ENCODE assay signal across 17 cellular contexts in genomic region chr6:42393339-42393738, GRCh38. TPM values are rescaled to one million over a fixed set of nuclear protein-coding genes. Genes with fewer than 3 reads are reported as not detected.
A peak's percentile ranks its signal among the peaks of the same experiment; 100 is the strongest.
DNase-seq lines count a peak whose midpoint lies in the region; ATAC-seq and TF ChIP-seq lines count a peak whose summit lies in the region.
"Had no signal": no experiment of that assay in that cellular context is flagged by ENCODE, and none has a peak within 500 bp of the region (broad histone marks: within the 10 kb centered on the region; RNA-seq: fewer than 3 reads in every experiment).

No MANE protein-coding gene starts in this region.

- H3K9me3 ChIP-seq in stomach = no peaks in the 10 kb centered on the region
- no peaks in the 10 kb centered on the region for H3K9me3 ChIP-seq in aorta (ENCODE audit: control insufficient read depth, low read length)
- H3K9me3 ChIP-seq: sigmoid colon had no signal

- CTCF ChIA-PET in activated naive CD4-positive, alpha-beta T cell treated with anti-CD3 and anti-CD28 coated beads, Interleukin-2, amount 10 ng/mL, durations not matched to agents 7 days and 5 days (lab: Charles Lee) = interaction anchor here (1.0 kb wide), 1 partner anchor 10 kb away, joined by 3 read pairs; no protein-coding TSS in a partner anchor

- no peak overlapping the region for H3K4me3 ChIP-seq in stomach
- no peak overlapping the region for H3K4me3 ChIP-seq in aorta (ENCODE audit: low read length in 2 of 2)
- H3K4me3 ChIP-seq: PC-9, sigmoid colon had no signal

- H3K27ac ChIP-seq in stomach = no peak overlapping the region
- no peak overlapping the region for H3K27ac ChIP-seq in aorta (ENCODE audit: low read depth in 1 of 2, low read length in 2 of 2)
- H3K27ac ChIP-seq: PC-9, sigmoid colon had no signal

- H3K36me3 Mint-ChIP-seq in activated naive CD4-positive, alpha-beta T cell treated with anti-CD3 and anti-CD28 coated beads, Interleukin-2, amount 50 U/mL, for 24 hours = peaks cover 2% of the 10 kb centered on the region
- peaks cover 17% of the 10 kb centered on the region for H3K36me3 Mint-ChIP-seq in activated naive CD4-positive, alpha-beta T cell treated with anti-CD3 and anti-CD28 coated beads, Interleukin-2, amount 10 ng/mL, durations not matched to agents 7 days and 5 days
- peaks cover 11% of the 10 kb centered on the region for H3K36me3 Mint-ChIP-seq in activated T-helper 2 cell treated with anti-CD3 and anti-CD28 coated beads, Interferon-gamma antibody, Interleukin-2, Interleukin-4, amounts not matched to agents 10 μg/mL and 5 μg/mL and 100 μg/mL, durations not matched to agents 14 hours and 24 hours and 36 hours (ENCODE audit: low read depth)
- no peaks in the 10 kb centered on the region for H3K36me3 Mint-ChIP-seq in memory B cell

- no peaks in the 10 kb centered on the region for H3K27me3 Mint-ChIP-seq in activated naive CD4-positive, alpha-beta T cell treated with anti-CD3 and anti-CD28 coated beads, Interleukin-2, amount 50 U/mL, for 24 hours
- H3K27me3 Mint-ChIP-seq in activated naive CD4-positive, alpha-beta T cell treated with anti-CD3 and anti-CD28 coated beads, Interleukin-2, amount 10 ng/mL, durations not matched to agents 7 days and 5 days = no peaks in the 10 kb centered on the region
- H3K27me3 Mint-ChIP-seq in activated T-helper 2 cell treated with anti-CD3 and anti-CD28 coated beads, Interferon-gamma antibody, Interleukin-2, Interleukin-4, amounts not matched to agents 10 μg/mL and 5 μg/mL and 100 μg/mL, durations not matched to agents 14 hours and 24 hours and 36 hours (ENCODE audit: low read depth) = no peaks in the 10 kb centered on the region
- no peaks in the 10 kb centered on the region for H3K27me3 Mint-ChIP-seq in memory B cell

- H3K9me3 Mint-ChIP-seq in activated naive CD4-positive, alpha-beta T cell treated with anti-CD3 and anti-CD28 coated beads, Interleukin-2, amount 50 U/mL, for 24 hours = no peaks in the 10 kb centered on the region
- H3K9me3 Mint-ChIP-seq in activated naive CD4-positive, alpha-beta T cell treated with anti-CD3 and anti-CD28 coated beads, Interleukin-2, amount 10 ng/mL, durations not matched to agents 7 days and 5 days = no peaks in the 10 kb centered on the region
- H3K9me3 Mint-ChIP-seq in activated T-helper 2 cell treated with anti-CD3 and anti-CD28 coated beads, Interferon-gamma antibody, Interleukin-2, Interleukin-4, amounts not matched to agents 10 μg/mL and 5 μg/mL and 100 μg/mL, durations not matched to agents 14 hours and 24 hours and 36 hours = no peaks in the 10 kb centered on the region
- no peaks in the 10 kb centered on the region for H3K9me3 Mint-ChIP-seq in memory B cell

- no peak overlapping the region for H3K4me3 Mint-ChIP-seq in activated naive CD4-positive, alpha-beta T cell treated with anti-CD3 and anti-CD28 coated beads, Interleukin-2, amount 50 U/mL, for 24 hours
- no peak overlapping the region for H3K4me3 Mint-ChIP-seq in activated naive CD4-positive, alpha-beta T cell treated with anti-CD3 and anti-CD28 coated beads, Interleukin-2, amount 10 ng/mL, durations not matched to agents 7 days and 5 days
- H3K4me3 Mint-ChIP-seq in activated T-helper 2 cell treated with anti-CD3 and anti-CD28 coated beads, Interferon-gamma antibody, Interleukin-2, Interleukin-4, amounts not matched to agents 10 μg/mL and 5 μg/mL and 100 μg/mL, durations not matched to agents 14 hours and 24 hours and 36 hours (ENCODE audit: low read depth) = no peak overlapping the region
- H3K4me3 Mint-ChIP-seq in memory B cell = no peak overlapping the region

- WGBS in stomach, 5 donors = 66 to 77% (median 71%) methylated on average over 3 of the region's 3 CpGs
- WGBS in aorta, 2 donors = 91 to 93% methylated on average over 3 of the region's 3 CpGs

- DNase-seq in activated naive CD4-positive, alpha-beta T cell treated with anti-CD3 and anti-CD28 coated beads, Interleukin-2, amount 10 ng/mL, durations not matched to agents 7 days and 5 days = no peak
- no peak for DNase-seq in activated T-helper 2 cell treated with anti-CD3 and anti-CD28 coated beads, Interferon-gamma antibody, Interleukin-2, Interleukin-4, amounts not matched to agents 10 μg/mL and 5 μg/mL and 100 μg/mL, durations not matched to agents 14 hours and 24 hours and 36 hours (ENCODE audit: low spot score)
- no peak for DNase-seq in memory B cell (ENCODE audit: low spot score in 2 of 2)
- DNase-seq in stomach = peak; percentile 23
- no peak for DNase-seq in UCSD-AML1 (lab: John Stamatoyannopoulos, UW; ENCODE audit: unreplicated experiment)
- DNase-seq in NCI-H82 (lab: John Stamatoyannopoulos, UW) = no peak
- DNase-seq in aorta = no peak
- DNase-seq: activated CD4-positive, CD25-positive, alpha-beta regulatory T cell treated with anti-CD3 and anti-CD28 coated beads, Interleukin-2, amount 50 U/mL, for 72 hours; Calu3; hypothalamus; midbrain; nucleus accumbens; PC-9; sigmoid colon; stimulated activated CD4-positive, alpha-beta T cell treated with anti-CD3 and anti-CD28 coated beads, Interleukin-2, amount 100 ng/mL, for 24 hours; T-helper 9 cell had no signal

- H3K27ac Mint-ChIP-seq in activated naive CD4-positive, alpha-beta T cell treated with anti-CD3 and anti-CD28 coated beads, Interleukin-2, amount 50 U/mL, for 24 hours = peak overlapping the region; percentile 6
- H3K27ac Mint-ChIP-seq in activated naive CD4-positive, alpha-beta T cell treated with anti-CD3 and anti-CD28 coated beads, Interleukin-2, amount 10 ng/mL, durations not matched to agents 7 days and 5 days = no peak overlapping the region
- peak overlapping the region; percentile 1 for H3K27ac Mint-ChIP-seq in activated T-helper 2 cell treated with anti-CD3 and anti-CD28 coated beads, Interferon-gamma antibody, Interleukin-2, Interleukin-4, amounts not matched to agents 10 μg/mL and 5 μg/mL and 100 μg/mL, durations not matched to agents 14 hours and 24 hours and 36 hours
- H3K27ac Mint-ChIP-seq in memory B cell = peak overlapping the region; percentile 58

- H3K4me1 ChIP-seq in stomach (peaks cover 6 to 31% (median 18%) of the 10 kb centered on the region in 4 donors), aorta (ENCODE audit: control insufficient read depth in 1 of 2, insufficient read depth in 2 of 2, low read length in 2 of 2) (no peaks in the 10 kb centered on the region)
- H3K4me1 ChIP-seq: sigmoid colon had no signal

- no peak for TF ChIP-seq CTCF in stomach (IDR thresholded peaks at IDR 0.05)

- intact Hi-C loops in activated T-helper 2 cell treated with anti-CD3 and anti-CD28 coated beads, Interferon-gamma antibody, Interleukin-2, Interleukin-4, amounts not matched to agents 10 μg/mL and 5 μg/mL and 100 μg/mL, durations not matched to agents 14 hours and 24 hours and 36 hours (cut with micrococcal nuclease) = loop anchor here (5.0 kb wide), 1 partner anchor 34 kb away; no protein-coding TSS in a partner anchor
- intact Hi-C loops in stomach (cut with DNase I; ENCODE audit: low total_unique reads) (no loop called here), aorta (cut with DNase I) (no loop called here)

- ATAC-seq in memory B cell (ENCODE audit: low read depth) (no peak), aorta (ENCODE audit: low FRiP score) (no peak)

- TF ChIP-seq EP300 in stomach (IDR thresholded peaks at IDR 0.05) = no peak

- no peak for TF ChIP-seq POLR2A in stomach (IDR thresholded peaks at IDR 0.05)

- H3K27me3 ChIP-seq in stomach = no peaks in the 10 kb centered on the region
- no peaks in the 10 kb centered on the region for H3K27me3 ChIP-seq in aorta (ENCODE audit: control insufficient read depth in 1 of 2, insufficient read depth in 2 of 2, low read length in 1 of 2)
- H3K27me3 ChIP-seq: sigmoid colon had no signal

- H3K4me1 Mint-ChIP-seq in activated naive CD4-positive, alpha-beta T cell treated with anti-CD3 and anti-CD28 coated beads, Interleukin-2, amount 50 U/mL, for 24 hours = peaks cover 93% of the 10 kb centered on the region
- peaks cover 66% of the 10 kb centered on the region for H3K4me1 Mint-ChIP-seq in activated naive CD4-positive, alpha-beta T cell treated with anti-CD3 and anti-CD28 coated beads, Interleukin-2, amount 10 ng/mL, durations not matched to agents 7 days and 5 days
- peaks cover 71% of the 10 kb centered on the region for H3K4me1 Mint-ChIP-seq in activated T-helper 2 cell treated with anti-CD3 and anti-CD28 coated beads, Interferon-gamma antibody, Interleukin-2, Interleukin-4, amounts not matched to agents 10 μg/mL and 5 μg/mL and 100 μg/mL, durations not matched to agents 14 hours and 24 hours and 36 hours (ENCODE audit: low read depth)
- peaks cover 39% of the 10 kb centered on the region for H3K4me1 Mint-ChIP-seq in memory B cell

- H3K36me3 ChIP-seq in stomach = no peaks in the 10 kb centered on the region
- H3K36me3 ChIP-seq in aorta (ENCODE audit: control insufficient read depth in 1 of 2, insufficient read depth in 2 of 2, low read length in 1 of 2) = no peaks in the 10 kb centered on the region
- H3K36me3 ChIP-seq: sigmoid colon had no signal

RNA-seq across cellular contexts. Expression of gene TRERF1, which starts 58.4 kb away (rescaled TPM):
- total RNA-seq in activated T-helper 2 cell treated with anti-CD3 and anti-CD28 coated beads, Interferon-gamma antibody, Interleukin-2, Interleukin-4, amounts not matched to agents 10 μg/mL and 5 μg/mL and 100 μg/mL, durations not matched to agents 14 hours and 24 hours and 36 hours = 19.6 TPM in 2 replicates
- 1 to 10 TPM; 4.1 to 8.1 (median 5.9) TPM for total RNA-seq in stomach
- polyA plus RNA-seq in stomach = 1 to 10 TPM; 2.1 to 4.1 (median 2.1) TPM
- total RNA-seq in aorta = 1 to 10 TPM; 2.7 to 9.5 TPM
- polyA plus RNA-seq in aorta = 1 to 10 TPM in 1 of 2 donors, under 1 TPM in 1; 0.50 to 1.7 TPM
